Comparison of ENCODE assay signal across 9 cellular contexts in genomic region chr11:33692013-33692504, GRCh38. TPM values are rescaled to one million over a fixed set of nuclear protein-coding genes. Genes with fewer than 3 reads are reported as not detected.
DNase-seq lines count a peak whose midpoint lies in the region; ATAC-seq and TF ChIP-seq lines count a peak whose summit lies in the region.
"Had no signal": no experiment of that assay in that cellular context is flagged by ENCODE, and none has a peak within 500 bp of the region (broad histone marks: within the 10 kb centered on the region; RNA-seq: fewer than 3 reads in every experiment).

No MANE protein-coding gene starts in this region.

- TF ChIP-seq RAD21 in HCT116 (IDR thresholded peaks at IDR 0.05; ENCODE audit: low read depth): no peak; the same call in 1 of the 2 replicates

- BruUV-seq in HCT116 (replicated peaks; lab: Mats Ljungman, UMichigan): no TSS peak

- H3K27me3 Mint-ChIP-seq in effector memory CD8-positive, alpha-beta T cell: peaks cover 37 to 56% of the 10 kb centered on the region in 2 donors

- H3K4me3 ChIP-seq in HCT116 (replicated peaks in 1 of 2; ENCODE audit: low read depth in 1 of 2, low read length in 2 of 2): peak overlapping the region in 1 of 2 experiments; percentile 29; a peak in 2 of 4 replicates

- H3K27ac Mint-ChIP-seq in effector memory CD8-positive, alpha-beta T cell: no peak overlapping the region

- no peaks in the 10 kb centered on the region for H3K36me3 Mint-ChIP-seq in effector memory CD8-positive, alpha-beta T cell (ENCODE audit: insufficient read depth)

- H3K27ac ChIP-seq in HCT116 (ENCODE audit: low read depth, low read length): peak overlapping the region; percentile 72

- no peaks in the 10 kb centered on the region for H3K27me3 ChIP-seq in HCT116 (ENCODE audit: insufficient read depth, low read length)

- peak overlapping the region; percentile 77 for H2AFZ ChIP-seq in HCT116 (ENCODE audit: low read depth, low read length, poor library complexity, severe bottlenecking)

- 0 out of 6 replicates have a peak, but pooled peaks of 1 of the 3 experiments have one; percentile 2 for TF ChIP-seq CTCF in HCT116 (IDR thresholded peaks at IDR 0.05 in 2 of 3, conservative IDR thresholded peaks at IDR 0.05 in 1 of 3; ENCODE audit: borderline replicate concordance in 1 of 3, insufficient read depth in 1 of 3, low read depth in 2 of 3, low read length in 2 of 3)

- DNase-seq in HCT116 (ENCODE audit: low read depth, low spot score) (peak; percentile 81), SW 1271 (lab: John Stamatoyannopoulos, UW) (peak; percentile 85 to 93), glomerular endothelial cell (ENCODE audit: extremely low read depth, low read depth, low spot score) (peak; percentile 94), posterior cingulate gyrus (peak; percentile 37 to 94 (median 63))
- DNase-seq in effector memory CD8-positive, alpha-beta T cell: no peak

- peak overlapping the region; percentile 57 for H3K9ac ChIP-seq in HCT116 (ENCODE audit: low read length)

- peaks cover 42 to 88% of the 10 kb centered on the region in 2 experiments for H3K4me1 ChIP-seq in HCT116 (ENCODE audit: control insufficient read depth in 1 of 2, insufficient read depth in 2 of 2, low read length in 2 of 2)

- CTCF ChIA-PET in HCT116 (lab: Charles Lee): interaction anchor here (1.1 to 8.4 kb wide), 2 partner anchors 51 to 115 kb away, joined by 3 to 57 read pairs; no protein-coding TSS in a partner anchor

- H3K4me1 Mint-ChIP-seq in effector memory CD8-positive, alpha-beta T cell (ENCODE audit: low read depth in 2 of 2): no peaks in the 10 kb centered on the region

- POLR2A ChIA-PET in HCT116 (lab: Charles Lee): interaction anchor here (1.5 to 4.3 kb wide), 4 partner anchors 10 to 58 kb away, joined by 5 to 38 read pairs (median 8); partner anchors contain the start of genes C11orf91 and CD59

- no peaks in the 10 kb centered on the region for H3K36me3 ChIP-seq in HCT116 (ENCODE audit: control insufficient read depth in 1 of 2, insufficient read depth in 2 of 2, low read length in 2 of 2)

- ATAC-seq in HCT116: peak; percentile 59
- ATAC-seq in HG03571 (IDR thresholded peaks at IDR 0.05; ENCODE audit: unreplicated experiment): no peak
- ATAC-seq in effector memory CD8-positive, alpha-beta T cell (replicated peaks): no peak
- no peak for ATAC-seq in HG03175 (IDR thresholded peaks at IDR 0.05; ENCODE audit: unreplicated experiment)
- no peak for ATAC-seq in GM19351 (IDR thresholded peaks at IDR 0.05; ENCODE audit: unreplicated experiment)

- no peak for TF ChIP-seq POLR2A in HCT116 (IDR thresholded peaks at IDR 0.05; ENCODE audit: borderline replicate concordance, extremely low read depth, insufficient read depth, insufficient read length)

- intact Hi-C loops in HCT116 (cut with micrococcal nuclease) (loop anchor here (5.0 to 10.0 kb wide), 2 partner anchors 60 to 807 kb away; no protein-coding TSS in a partner anchor), posterior cingulate gyrus (cut with DNase I) (loop anchor here (5.0 kb wide), 1 partner anchor 530 kb away; the partner anchor contains the start of gene CSTF3)

- no peak overlapping the region for H3K4me3 Mint-ChIP-seq in effector memory CD8-positive, alpha-beta T cell

- no peaks in the 10 kb centered on the region for H3K9me3 ChIP-seq in HCT116 (ENCODE audit: control insufficient read depth in 1 of 2, insufficient read depth in 1 of 2, low read depth in 1 of 2, low read length in 2 of 2)

- H3K9me3 Mint-ChIP-seq in effector memory CD8-positive, alpha-beta T cell: peaks cover 0 to 2% of the 10 kb centered on the region in 2 donors

- RAD21 ChIA-PET in HCT116 (lab: Charles Lee; ENCODE audit: low non-redundant PET in 1 of 2, low total read pairs in 2 of 2, uncharacterized antibody in 2 of 2, unreplicated experiment in 2 of 2): interaction anchor here in 1 of 2 experiments (0.8 to 2.0 kb wide), 2 partner anchors 50 to 59 kb away, joined by 5 to 11 read pairs; no protein-coding TSS in a partner anchor

- H3K79me2 ChIP-seq in HCT116 (ENCODE audit: insufficient read depth, low read length): no peaks in the 10 kb centered on the region

- H3K4me2 ChIP-seq in HCT116 (ENCODE audit: low read length): peak overlapping the region; percentile 76

- no peaks in the 10 kb centered on the region for H3K9me2 ChIP-seq in HCT116 (ENCODE audit: insufficient read depth)

- H4K20me1 ChIP-seq in HCT116 (ENCODE audit: insufficient read depth): no peaks in the 10 kb centered on the region

TF ChIP-seq in HCT116, 20 proteins besides CTCF, POLR2A, EP300 and RAD21:
- TF ChIP-seq SRF (IDR thresholded peaks at IDR 0.05; ENCODE audit: low read depth) (peak; percentile 43; the same call in 1 of the 2 replicates), JUND (IDR thresholded peaks at IDR 0.05) (peak; percentile 96), EZH2 (IDR thresholded peaks at IDR 0.05) (no peak), EGR1 (IDR thresholded peaks at IDR 0.05; ENCODE audit: low read depth) (0 out of 2 replicates have a peak, but pooled peaks have one; percentile 5), YY1 (IDR thresholded peaks at IDR 0.05; ENCODE audit: extremely low read depth, insufficient replicate concordance, low read depth, low read length) (peak; percentile 8), SP1 (IDR thresholded peaks at IDR 0.05; ENCODE audit: low read depth) (peak; percentile 89), MAX (IDR thresholded peaks at IDR 0.05) (peak; percentile 84), SIN3A (IDR thresholded peaks at IDR 0.05; ENCODE audit: low read depth) (peak; percentile 56; the same call in 1 of the 2 replicates), CEBPB (IDR thresholded peaks at IDR 0.05; ENCODE audit: low read depth) (peak; percentile 75), FOSL1 (IDR thresholded peaks at IDR 0.05; ENCODE audit: low read depth) (peak; percentile 78), ATF3 (IDR thresholded peaks at IDR 0.05) (no peak; the same call in 1 of the 2 replicates), CBX3 (IDR thresholded peaks at IDR 0.05; ENCODE audit: low read depth) (peak; percentile 75), POLR2AphosphoS5 (IDR thresholded peaks at IDR 0.05; ENCODE audit: low read depth, low read length) (peak; percentile 29; the same call in 1 of the 2 replicates), TCF7L2 (IDR thresholded peaks at IDR 0.05; ENCODE audit: borderline replicate concordance, extremely low read depth, insufficient read depth, insufficient read length) (no peak), EZH2phosphoT487 (IDR thresholded peaks at IDR 0.05; ENCODE audit: borderline replicate concordance) (no peak)

RNA-seq across cellular contexts. Expression of gene C11orf91, which starts 8.6 kb away (rescaled TPM):
- total RNA-seq in HCT116 (2021; ENCODE audit: unreplicated experiment): 0.54 TPM
- 0.09 and 0.21 TPM in 2 replicates for polyA plus RNA-seq in HCT116 (2012)
- 2.0 TPM in 1 of 2 replicates, not detected in the other for total RNA-seq in glomerular endothelial cell
- polyA plus RNA-seq: neural cell had no signal

RNA-seq across cellular contexts. Expression of gene CD59, which starts 44.2 kb away (rescaled TPM):
- total RNA-seq in HCT116 (2021; ENCODE audit: unreplicated experiment) (122 TPM), glomerular endothelial cell (1,194 and 2,252 TPM in 2 replicates)
- polyA plus RNA-seq in HCT116 (2012): 158 and 189 TPM in 2 replicates

Comparison
In these comparisons a context has a peak if more than half of its experiments do, and no peak if none do; other contexts are left out.
1. DNase-seq: peak in HCT116 (single experiment), SW 1271 (2 of 2), glomerular endothelial cell (single experiment) and posterior cingulate gyrus (10 of 10); none in effector memory CD8-positive, alpha-beta T cell (0 of 3).